ENCODE assay signal across 8 cellular contexts in the genomic region with DNA sequence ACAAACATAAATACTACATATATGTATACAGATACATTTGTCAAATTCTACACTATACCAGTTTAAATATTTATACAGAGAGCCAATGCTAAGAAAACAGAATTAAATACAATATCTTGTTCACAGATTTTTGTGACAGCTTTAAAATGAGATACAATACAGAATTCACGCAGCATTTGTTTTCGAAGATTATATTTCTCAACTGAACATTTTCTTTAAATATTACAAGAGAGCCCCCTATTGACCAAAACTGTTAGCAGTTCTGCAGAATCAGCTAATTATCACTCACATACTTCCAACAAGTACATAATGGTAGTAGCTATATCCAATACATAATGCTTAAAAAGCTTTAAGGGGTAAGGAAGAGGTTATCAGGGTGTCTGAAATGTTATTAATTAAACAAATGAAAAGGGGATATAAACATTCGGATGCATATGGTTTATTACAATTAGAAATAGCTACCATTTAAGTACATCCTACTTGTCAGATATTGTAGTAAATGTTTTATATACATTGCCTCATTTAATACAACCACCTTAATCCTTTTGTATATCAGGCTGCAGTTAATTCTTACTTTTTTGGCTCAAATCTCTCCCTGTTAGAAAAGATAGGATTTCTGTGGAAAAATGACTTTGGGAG. TPM values are rescaled to one million over a fixed set of nuclear protein-coding genes. Genes with fewer than 3 reads are reported as not detected.
DNase-seq lines count a peak whose midpoint lies in the region; ATAC-seq and TF ChIP-seq lines count a peak whose summit lies in the region.

No MANE protein-coding gene starts in this region.

- H3K27ac ChIP-seq in dorsolateral prefrontal cortex (no peak overlapping the region), psoas muscle (no peak overlapping the region)

- DNase-seq in AG09309 (ENCODE audit: low read depth), result no peak
- peak; percentile 49 for DNase-seq in NCI-H748 treated with DMSO at 0.1 percent for 48 hours (lab: John Stamatoyannopoulos, UW)
- no peak for DNase-seq in dorsolateral prefrontal cortex
- no peak for DNase-seq in psoas muscle
- no peak for DNase-seq in stimulated activated CD4-positive, alpha-beta T cell treated with anti-CD3 and anti-CD28 coated beads, Interleukin-2, amount 100 ng/mL, for 24 hours
- DNase-seq in T-helper 9 cell, result no peak

- intact Hi-C loops in dorsolateral prefrontal cortex (cut with DNase I), result no loop called here
- intact Hi-C loops in psoas muscle (cut with DNase I), result no loop called here

- ATAC-seq in GM21576 (IDR thresholded peaks at IDR 0.05; ENCODE audit: unreplicated experiment) (peak; percentile 49), psoas muscle (no peak), HG02763 (IDR thresholded peaks at IDR 0.05; ENCODE audit: unreplicated experiment) (no peak)

- H3K27me3 ChIP-seq in dorsolateral prefrontal cortex (no peaks in the 10 kb centered on the region), psoas muscle (ENCODE audit: insufficient read depth in 3 of 3, low read length in 2 of 3) (no peaks in the 10 kb centered on the region)

- H3K4me3 ChIP-seq in AG09309 (ENCODE audit: control insufficient read depth, low read depth, low read length), result no peak overlapping the region
- no peak overlapping the region for H3K4me3 ChIP-seq in dorsolateral prefrontal cortex
- H3K4me3 ChIP-seq in psoas muscle, result no peak overlapping the region

- H3K4me1 ChIP-seq in psoas muscle, result no peaks in the 10 kb centered on the region

- 48 to 53% (median 49%) methylated on average over 3 of the region's 3 CpGs for WGBS in psoas muscle, 3 donors

- no peaks in the 10 kb centered on the region for H3K9me3 ChIP-seq in psoas muscle

- peaks cover 0 to 20% of the 10 kb centered on the region in 2 donors for H3K36me3 ChIP-seq in psoas muscle (ENCODE audit: insufficient read depth in 1 of 2, low read depth in 1 of 2)

- peak; percentile 42 for TF ChIP-seq CTCF in AG09309 (IDR thresholded peaks at IDR 0.05; ENCODE audit: control insufficient read depth, insufficient read depth, low read depth, low read length, missing control alignments)
- peak; percentile 34 to 77 (median 64) for TF ChIP-seq CTCF in dorsolateral prefrontal cortex (IDR thresholded peaks at IDR 0.05 in 54 of 56, conservative IDR thresholded peaks at IDR 0.05 in 2 of 56; ENCODE audit: low read depth in 1 of 56, partially characterized antibody in 56 of 56)
- peak; percentile 46 for TF ChIP-seq CTCF in psoas muscle (IDR thresholded peaks at IDR 0.05)

RNA-seq across cellular contexts. Expression of gene ZDHHC21, which starts 31.7 kb away (rescaled TPM):
- total RNA-seq in dorsolateral prefrontal cortex (10 to 100 TPM; 19.9 to 50.4 (median 35.9) TPM), psoas muscle (1 to 10 TPM; 4.7 to 9.9 (median 6.7) TPM)
- polyA plus RNA-seq in psoas muscle, result 1 to 10 TPM; 2.2 to 7.3 (median 3.0) TPM
